ENCODE assay signal across 25 cellular contexts in the genomic region with DNA sequence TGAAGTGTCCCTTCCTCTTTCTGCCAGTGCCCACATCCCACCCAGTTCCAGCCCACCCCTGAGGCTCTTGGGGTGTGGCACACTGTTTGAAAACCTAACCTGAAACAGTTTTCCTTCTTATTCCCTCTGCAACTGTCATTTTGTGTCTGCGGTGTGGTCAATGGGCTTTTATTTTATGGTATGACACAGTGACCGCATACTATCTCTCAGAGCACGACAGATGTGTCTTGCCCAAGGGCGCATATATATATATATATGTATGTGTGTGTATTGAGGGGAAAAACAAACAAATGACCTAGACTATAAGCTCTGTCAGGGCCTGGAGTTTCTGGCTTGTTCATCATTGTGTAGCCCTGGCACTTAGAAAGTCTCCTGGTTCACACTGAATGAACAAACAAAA.
"Had no signal": no experiment of that assay in that cellular context is flagged by ENCODE, and none has a peak within 500 bp of the region (broad histone marks: within the 10 kb centered on the region; RNA-seq: fewer than 3 reads in every experiment).

No MANE protein-coding gene starts in this region.

- DNase-seq: hippocampal formation; immature natural killer cell; kidney; left colon; left lung; lower lobe of right lung; mammary epithelial cell; mesenchymal stem cell; naive B cell; natural killer cell; ovary; right lobe of liver; stimulated activated CD4-positive, alpha-beta T cell treated with anti-CD3 and anti-CD28 coated beads, Interleukin-12 subunit alpha, Interleukin-12 subunit beta, amount 100 ng/mL, for 4 hours; stimulated activated CD4-positive, alpha-beta T cell treated with anti-CD3 and anti-CD28 coated beads, Interleukin-15, amount 100 ng/mL, for 24 hours; stimulated activated CD4-positive, alpha-beta T cell treated with anti-CD3 and anti-CD28 coated beads, Interleukin-2, amount 100 ng/mL, for 24 hours; stimulated activated CD4-positive, alpha-beta T cell treated with anti-CD3 and anti-CD28 coated beads, Interleukin-4, amount 100 ng/mL, for 1 hour; stimulated activated naive B cell treated with anti-CD40 and anti-IgM and Interleukin-4, amounts not matched to agents 10 μg/mL and 1 μg/mL and 100 μg/mL, for 72 hours; stimulated activated naive CD8-positive, alpha-beta T cell treated with anti-CD3 and anti-CD28 coated beads, Interleukin-15, Interleukin-2, amounts not matched to agents 100 U/mL and 50 U/mL, for 24 hours; stomach; testis; trophoblast cell; upper lobe of right lung had no signal

- H3K4me3 Mint-ChIP-seq: immature natural killer cell; naive B cell; natural killer cell; stimulated activated naive B cell treated with anti-CD40 and anti-IgM and Interleukin-4, amounts not matched to agents 10 μg/mL and 1 μg/mL and 100 μg/mL, for 72 hours had no signal

- H3K27ac ChIP-seq: left lung, lower lobe of right lung, ovary, right atrium auricular region, right lobe of liver, stomach, testis, thyroid gland, upper lobe of right lung had no signal

- H3K36me3 Mint-ChIP-seq: immature natural killer cell; naive B cell; natural killer cell; stimulated activated naive B cell treated with anti-CD40 and anti-IgM and Interleukin-4, amounts not matched to agents 10 μg/mL and 1 μg/mL and 100 μg/mL, for 72 hours had no signal

- H3K9me3 Mint-ChIP-seq: immature natural killer cell; naive B cell; natural killer cell; stimulated activated naive B cell treated with anti-CD40 and anti-IgM and Interleukin-4, amounts not matched to agents 10 μg/mL and 1 μg/mL and 100 μg/mL, for 72 hours had no signal

- H3K27ac Mint-ChIP-seq: immature natural killer cell; naive B cell; natural killer cell; progenitor cell of endocrine pancreas; stimulated activated naive B cell treated with anti-CD40 and anti-IgM and Interleukin-4, amounts not matched to agents 10 μg/mL and 1 μg/mL and 100 μg/mL, for 72 hours had no signal

- H3K4me1 Mint-ChIP-seq: immature natural killer cell; naive B cell; natural killer cell; stimulated activated naive B cell treated with anti-CD40 and anti-IgM and Interleukin-4, amounts not matched to agents 10 μg/mL and 1 μg/mL and 100 μg/mL, for 72 hours had no signal
